ENCODE assay signal across 36 cellular contexts in the genomic region with DNA sequence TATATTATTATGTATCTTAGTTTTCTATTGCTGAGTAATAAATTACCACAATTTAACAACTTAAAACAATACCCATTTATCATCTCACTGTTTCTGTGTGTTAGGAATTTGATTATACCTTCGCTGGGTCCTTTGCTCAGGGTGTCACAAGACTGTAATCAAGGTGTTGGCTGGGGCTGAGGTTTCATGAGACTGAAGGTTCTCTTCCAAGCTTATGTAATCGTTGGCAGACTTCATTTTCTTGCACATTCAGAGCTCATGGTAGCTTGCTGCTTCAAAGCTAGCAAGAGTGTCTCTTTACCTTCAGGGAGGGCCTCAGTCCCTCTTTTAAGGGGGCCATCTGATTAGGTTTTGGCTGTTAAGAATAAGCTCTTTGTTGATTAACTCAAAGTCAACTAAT.
"Had no signal": no experiment of that assay in that cellular context is flagged by ENCODE, and none has a peak within 500 bp of the region (broad histone marks: within the 10 kb centered on the region; RNA-seq: fewer than 3 reads in every experiment).

No MANE protein-coding gene starts in this region.

- H3K9me3 ChIP-seq: adrenal gland, body of pancreas, esophagus squamous epithelium had no signal

- H3K4me1 Mint-ChIP-seq: activated B cell treated with CpG ODN at 0.5 μM for 24 hours; activated naive CD4-positive, alpha-beta T cell treated with anti-CD3 and anti-CD28 coated beads, Interleukin-2, amount 50 U/mL, for 24 hours; activated naive CD8-positive, alpha-beta T cell treated with anti-CD3 and anti-CD28 coated beads for 36 hours; activated naive CD8-positive, alpha-beta T cell treated with anti-CD3 and anti-CD28 coated beads, Interleukin-2, amount 50 U/mL, for 24 hours; T-helper 17 cell had no signal

- H3K9me3 Mint-ChIP-seq: activated B cell treated with CpG ODN at 0.5 μM for 24 hours; activated naive CD8-positive, alpha-beta T cell treated with anti-CD3 and anti-CD28 coated beads for 36 hours; activated naive CD8-positive, alpha-beta T cell treated with anti-CD3 and anti-CD28 coated beads, Interleukin-2, amount 50 U/mL, for 24 hours; activated T-helper 1 cell treated with anti-CD3 and anti-CD28 coated beads, Interleukin-12 subunit alpha, Interleukin-12 subunit beta, Interleukin-2, Interleukin-4 antibody, amounts not matched to agents 30 ng/mL and 10 ng/mL and 1 ng/mL, durations not matched to agents 14 hours and 24 hours and 36 hours; activated T-helper 2 cell treated with anti-CD3 and anti-CD28 coated beads, Interferon-gamma antibody, Interleukin-2, Interleukin-4, amounts not matched to agents 10 μg/mL and 5 μg/mL and 100 μg/mL, durations not matched to agents 14 hours and 24 hours and 36 hours; T-helper 2 cell treated with Interferon-gamma antibody and Interleukin-4, amounts not matched to agents 5 μg/mL and 100 μg/mL, for 36 hours had no signal

- ATAC-seq: activated CD4-positive, CD25-positive, alpha-beta regulatory T cell treated with anti-CD3 and anti-CD28 coated beads, Interleukin-2, amount 50 U/mL, for 24 hours; activated CD8-positive, alpha-beta T cell treated with anti-CD3 and anti-CD28 coated beads for 36 hours; activated naive CD8-positive, alpha-beta T cell treated with anti-CD3 and anti-CD28 coated beads, Interleukin-2, amount 50 U/mL, for 24 hours; body of pancreas; effector memory CD8-positive, alpha-beta T cell; gastroesophageal sphincter; T-helper 17 cell had no signal

- H3K4me3 Mint-ChIP-seq: activated B cell treated with CpG ODN at 0.5 μM for 24 hours; activated CD8-positive, alpha-beta T cell treated with anti-CD3 and anti-CD28 coated beads for 36 hours; activated naive CD4-positive, alpha-beta T cell treated with anti-CD3 and anti-CD28 coated beads for 36 hours; activated naive CD4-positive, alpha-beta T cell treated with anti-CD3 and anti-CD28 coated beads, Interleukin-2, amount 50 U/mL, for 24 hours; activated naive CD8-positive, alpha-beta T cell treated with anti-CD3 and anti-CD28 coated beads for 36 hours; activated naive CD8-positive, alpha-beta T cell treated with anti-CD3 and anti-CD28 coated beads, Interleukin-2, amount 50 U/mL, for 24 hours; activated T-helper 1 cell treated with anti-CD3 and anti-CD28 coated beads, Interleukin-12 subunit alpha, Interleukin-12 subunit beta, Interleukin-2, Interleukin-4 antibody, amounts not matched to agents 30 ng/mL and 10 ng/mL and 1 ng/mL, durations not matched to agents 14 hours and 24 hours and 36 hours; dendritic cell treated with granulocyte-macrophage colony-stimulating factor and Interleukin-4, amounts not matched to agents 40 ng/mL and 50 ng/mL, for 4 days; effector memory CD8-positive, alpha-beta T cell; T-helper 17 cell; T-helper 2 cell treated with Interferon-gamma antibody and Interleukin-4, amounts not matched to agents 5 μg/mL and 100 μg/mL, for 36 hours had no signal

- H3K27ac ChIP-seq: adrenal gland, body of pancreas, coronary artery, dorsolateral prefrontal cortex, epithelial cell of prostate, esophagus squamous epithelium, gastroesophageal sphincter, WERI-Rb-1 had no signal

- H3K4me3 ChIP-seq: adrenal gland, body of pancreas, coronary artery, dorsolateral prefrontal cortex, esophagus squamous epithelium, gastroesophageal sphincter had no signal

- H3K4me1 ChIP-seq: adrenal gland, body of pancreas, esophagus squamous epithelium, gastroesophageal sphincter had no signal

- H3K36me3 ChIP-seq: adrenal gland, esophagus squamous epithelium, gastroesophageal sphincter, WERI-Rb-1 had no signal

- H3K36me3 Mint-ChIP-seq: activated naive CD4-positive, alpha-beta T cell treated with anti-CD3 and anti-CD28 coated beads, Interleukin-2, amount 50 U/mL, for 24 hours; activated naive CD8-positive, alpha-beta T cell treated with anti-CD3 and anti-CD28 coated beads for 36 hours had no signal

- DNase-seq: activated B cell treated with CpG ODN at 0.5 μM for 24 hours; activated CD4-positive, alpha-beta T cell treated with anti-CD3 and anti-CD28 coated beads for 48 hours; activated CD4-positive, alpha-beta T cell treated with anti-CD3 and anti-CD28 coated beads, Interleukin-2, amount 50 U/mL, for 1 hour; activated CD4-positive, alpha-beta T cell treated with anti-CD3 and anti-CD28 coated beads, Interleukin-2, amount 50 U/mL, for 48 hours; activated CD8-positive, alpha-beta memory T cell treated with anti-CD3 and anti-CD28 coated beads for 24 hours; activated CD8-positive, alpha-beta memory T cell treated with anti-CD3 and anti-CD28 coated beads, Interleukin-2, amount 50 U/mL, for 4 hours; activated CD8-positive, alpha-beta T cell treated with anti-CD3 and anti-CD28 coated beads for 36 hours; activated effector memory CD4-positive, alpha-beta T cell treated with anti-CD3 and anti-CD28 coated beads, Interleukin-2, amount 50 U/mL, for 16 hours; activated naive CD4-positive, alpha-beta T cell treated with anti-CD3 and anti-CD28 coated beads for 36 hours; activated naive CD8-positive, alpha-beta T cell treated with anti-CD3 and anti-CD28 coated beads for 36 hours; activated naive CD8-positive, alpha-beta T cell treated with anti-CD3 and anti-CD28 coated beads, Interleukin-2, amount 50 U/mL, for 24 hours; activated T-cell treated with anti-CD3 and anti-CD28 coated beads, Interleukin-2, amount 50 U/mL, for 1 hour; activated T-cell treated with anti-CD3 and anti-CD28 coated beads, Interleukin-2, amount 50 U/mL, for 48 hours; adrenal gland; amygdala; aorta; effector memory CD8-positive, alpha-beta T cell; esophagus squamous epithelium; foreskin melanocyte; T-helper 1 cell; T-helper 17 cell; T1000; WERI-Rb-1 had no signal

- H3K27me3 Mint-ChIP-seq: activated B cell treated with CpG ODN at 0.5 μM for 24 hours; activated CD8-positive, alpha-beta T cell treated with anti-CD3 and anti-CD28 coated beads for 36 hours; activated naive CD8-positive, alpha-beta T cell treated with anti-CD3 and anti-CD28 coated beads for 36 hours; activated naive CD8-positive, alpha-beta T cell treated with anti-CD3 and anti-CD28 coated beads, Interleukin-2, amount 50 U/mL, for 24 hours; dendritic cell treated with granulocyte-macrophage colony-stimulating factor and Interleukin-4, amounts not matched to agents 40 ng/mL and 50 ng/mL, for 4 days; effector memory CD8-positive, alpha-beta T cell; T-helper 17 cell had no signal

- FAIRE-seq: endometrium, endothelial cell of umbilical vein had no signal

- H3K27ac Mint-ChIP-seq: activated B cell treated with CpG ODN at 0.5 μM for 24 hours; activated CD8-positive, alpha-beta T cell treated with anti-CD3 and anti-CD28 coated beads for 36 hours; activated naive CD4-positive, alpha-beta T cell treated with anti-CD3 and anti-CD28 coated beads for 36 hours; activated naive CD4-positive, alpha-beta T cell treated with anti-CD3 and anti-CD28 coated beads, Interleukin-2, amount 50 U/mL, for 24 hours; activated naive CD8-positive, alpha-beta T cell treated with anti-CD3 and anti-CD28 coated beads for 36 hours; activated naive CD8-positive, alpha-beta T cell treated with anti-CD3 and anti-CD28 coated beads, Interleukin-2, amount 50 U/mL, for 24 hours; activated T-helper 1 cell treated with anti-CD3 and anti-CD28 coated beads, Interleukin-12 subunit alpha, Interleukin-12 subunit beta, Interleukin-2, Interleukin-4 antibody, amounts not matched to agents 30 ng/mL and 10 ng/mL and 1 ng/mL, durations not matched to agents 14 hours and 24 hours and 36 hours; activated T-helper 2 cell treated with anti-CD3 and anti-CD28 coated beads, Interferon-gamma antibody, Interleukin-2, Interleukin-4, amounts not matched to agents 10 μg/mL and 5 μg/mL and 100 μg/mL, durations not matched to agents 14 hours and 24 hours and 36 hours; dendritic cell treated with granulocyte-macrophage colony-stimulating factor and Interleukin-4, amounts not matched to agents 40 ng/mL and 50 ng/mL, for 4 days; effector memory CD8-positive, alpha-beta T cell; T-helper 17 cell; T-helper 2 cell treated with Interferon-gamma antibody and Interleukin-4, amounts not matched to agents 5 μg/mL and 100 μg/mL, for 36 hours had no signal

- H3K27me3 ChIP-seq: adrenal gland, body of pancreas, dorsolateral prefrontal cortex, esophagus squamous epithelium, gastroesophageal sphincter had no signal
